8 cellular contexts compared by ENCODE assay signal in the genomic region with DNA sequence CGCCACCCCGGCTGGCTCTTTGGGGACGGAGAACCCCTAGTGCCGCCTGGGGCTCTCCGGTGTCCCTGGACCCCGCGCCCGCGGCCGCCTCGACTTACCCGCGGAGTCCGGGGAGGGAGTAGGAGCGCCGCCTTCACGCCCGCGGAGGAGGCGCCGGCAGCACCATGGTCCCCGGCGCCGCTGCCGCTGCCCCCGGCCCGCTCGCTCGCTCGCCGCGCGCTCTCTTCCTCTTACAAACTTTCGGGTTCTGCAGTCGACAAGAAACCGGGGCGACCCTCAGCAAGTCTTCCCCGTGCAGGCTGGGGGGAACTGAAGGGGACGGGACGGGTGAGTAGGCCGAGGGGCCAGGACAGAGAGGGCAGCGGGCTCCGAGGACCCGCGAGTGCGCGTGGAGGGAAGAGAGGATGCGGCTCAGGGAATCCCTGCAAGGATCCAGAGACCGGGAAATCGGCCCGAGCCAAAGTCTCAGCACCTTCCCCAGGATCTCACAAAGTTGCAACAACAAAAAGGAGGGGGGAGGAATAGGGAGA. TPM values are rescaled to one million over a fixed set of nuclear protein-coding genes. Genes with fewer than 3 reads are reported as not detected.
DNase-seq lines count a peak whose midpoint lies in the region; ATAC-seq and TF ChIP-seq lines count a peak whose summit lies in the region.

No MANE protein-coding gene starts in this region.

- no peak for ATAC-seq in activated CD8-positive, alpha-beta T cell treated with anti-CD3 and anti-CD28 coated beads for 36 hours
- ATAC-seq in stimulated activated naive CD8-positive, alpha-beta T cell treated with anti-CD3 and anti-CD28 coated beads, Interleukin-15, amount 100 ng/mL, for 72 hours, result peak; percentile 19
- ATAC-seq in GM18520 (IDR thresholded peaks at IDR 0.05; ENCODE audit: unreplicated experiment) (no peak), GM19023 (IDR thresholded peaks at IDR 0.05; ENCODE audit: unreplicated experiment) (no peak)

- TF ChIP-seq CTCF in activated CD8-positive, alpha-beta T cell treated with anti-CD3 and anti-CD28 coated beads for 36 hours (IDR thresholded peaks at IDR 0.05), result no peak
- no peak for TF ChIP-seq CTCF in endothelial cell (IDR thresholded peaks at IDR 0.05; ENCODE audit: unreplicated experiment)

- peaks cover 23% of the 10 kb centered on the region for H3K36me3 Mint-ChIP-seq in activated CD8-positive, alpha-beta T cell treated with anti-CD3 and anti-CD28 coated beads for 36 hours (ENCODE audit: low read depth)
- peaks cover 4% of the 10 kb centered on the region for H3K36me3 Mint-ChIP-seq in endothelial cell (ENCODE audit: low read depth, unreplicated experiment)

- no peaks in the 10 kb centered on the region for H3K9me3 Mint-ChIP-seq in activated CD8-positive, alpha-beta T cell treated with anti-CD3 and anti-CD28 coated beads for 36 hours
- no peaks in the 10 kb centered on the region for H3K9me3 Mint-ChIP-seq in endothelial cell (ENCODE audit: unreplicated experiment)
- H3K9me3 Mint-ChIP-seq in stimulated activated naive CD8-positive, alpha-beta T cell treated with anti-CD3 and anti-CD28 coated beads, Interleukin-15, amount 100 ng/mL, for 72 hours, result no peaks in the 10 kb centered on the region

- H3K4me3 ChIP-seq in mononuclear cell (ENCODE audit: low read length), result peak overlapping the region; percentile 88

- intact Hi-C loops in activated CD8-positive, alpha-beta T cell treated with anti-CD3 and anti-CD28 coated beads for 36 hours (cut with micrococcal nuclease), result loop anchor here (5.0 to 10.0 kb wide), 5 partner anchors 129 to 577 kb away; no protein-coding TSS in a partner anchor

- DNase-seq in SIG-M5 treated with dmso at 0.1 percent for 504 hours (lab: John Stamatoyannopoulos, UW; ENCODE audit: unreplicated experiment), result peak; percentile 64
- no peak for DNase-seq in SIG-M5 (lab: John Stamatoyannopoulos, UW)
- DNase-seq in activated CD8-positive, alpha-beta T cell treated with anti-CD3 and anti-CD28 coated beads for 36 hours, result peak; percentile 34
- DNase-seq in endothelial cell (ENCODE audit: low spot score), result peak; percentile 41
- DNase-seq in stimulated activated naive CD8-positive, alpha-beta T cell treated with anti-CD3 and anti-CD28 coated beads, Interleukin-15, amount 100 ng/mL, for 72 hours, result peak; percentile 43 to 53

- peak overlapping the region; percentile 84 for H3K4me3 Mint-ChIP-seq in activated CD8-positive, alpha-beta T cell treated with anti-CD3 and anti-CD28 coated beads for 36 hours
- peak overlapping the region; percentile 95 for H3K4me3 Mint-ChIP-seq in endothelial cell (ENCODE audit: unreplicated experiment)
- peak overlapping the region; percentile 95 to 97 for H3K4me3 Mint-ChIP-seq in stimulated activated naive CD8-positive, alpha-beta T cell treated with anti-CD3 and anti-CD28 coated beads, Interleukin-15, amount 100 ng/mL, for 72 hours

- peaks cover 53% of the 10 kb centered on the region for H3K4me1 ChIP-seq in mononuclear cell (ENCODE audit: insufficient read depth, low read length)

- no peaks in the 10 kb centered on the region for H3K9me3 ChIP-seq in mononuclear cell (ENCODE audit: low read depth, low read length)

- no peaks in the 10 kb centered on the region for H3K27me3 Mint-ChIP-seq in activated CD8-positive, alpha-beta T cell treated with anti-CD3 and anti-CD28 coated beads for 36 hours
- peaks cover 9% of the 10 kb centered on the region for H3K27me3 Mint-ChIP-seq in endothelial cell (ENCODE audit: unreplicated experiment)
- no peaks in the 10 kb centered on the region for H3K27me3 Mint-ChIP-seq in stimulated activated naive CD8-positive, alpha-beta T cell treated with anti-CD3 and anti-CD28 coated beads, Interleukin-15, amount 100 ng/mL, for 72 hours

- CTCF ChIA-PET in activated CD8-positive, alpha-beta T cell treated with anti-CD3 and anti-CD28 coated beads for 36 hours (lab: Charles Lee), result interaction anchor here (0.8 to 1.4 kb wide), 3 partner anchors 280 to 521 kb away, joined by 3 to 4 read pairs (median 3); no protein-coding TSS in a partner anchor

- peaks cover 51% of the 10 kb centered on the region for H3K4me1 Mint-ChIP-seq in activated CD8-positive, alpha-beta T cell treated with anti-CD3 and anti-CD28 coated beads for 36 hours (ENCODE audit: low read depth)
- peaks cover 21% of the 10 kb centered on the region for H3K4me1 Mint-ChIP-seq in endothelial cell (ENCODE audit: unreplicated experiment)
- peaks cover 60% of the 10 kb centered on the region for H3K4me1 Mint-ChIP-seq in stimulated activated naive CD8-positive, alpha-beta T cell treated with anti-CD3 and anti-CD28 coated beads, Interleukin-15, amount 100 ng/mL, for 72 hours

- POLR2A ChIA-PET in activated CD8-positive, alpha-beta T cell treated with anti-CD3 and anti-CD28 coated beads for 36 hours (lab: Charles Lee), result interaction anchor here (0.6 to 4.8 kb wide), 16 partner anchors 23 to 519 kb away, joined by 3 to 74 read pairs (median 8); no protein-coding TSS in a partner anchor

- H3K27me3 ChIP-seq in mononuclear cell (ENCODE audit: insufficient read depth, low read length), result no peaks in the 10 kb centered on the region

- peak overlapping the region; percentile 93 for H3K27ac Mint-ChIP-seq in activated CD8-positive, alpha-beta T cell treated with anti-CD3 and anti-CD28 coated beads for 36 hours
- H3K27ac Mint-ChIP-seq in endothelial cell (ENCODE audit: unreplicated experiment), result no peak overlapping the region
- H3K27ac Mint-ChIP-seq in stimulated activated naive CD8-positive, alpha-beta T cell treated with anti-CD3 and anti-CD28 coated beads, Interleukin-15, amount 100 ng/mL, for 72 hours, result peak overlapping the region; percentile 99 to 100

RNA-seq across cellular contexts. Expression of a gene that starts 2.0 kb away (rescaled TPM):
- total RNA-seq in activated CD8-positive, alpha-beta T cell treated with anti-CD3 and anti-CD28 coated beads for 36 hours, result 100 to 1,000 TPM; 145 to 153 TPM
- 71.3 TPM for total RNA-seq in endothelial cell (ENCODE audit: unreplicated experiment)
- 455 TPM for total RNA-seq in mononuclear cell
